1 cellular context compared by ENCODE assay signal in the genomic region with DNA sequence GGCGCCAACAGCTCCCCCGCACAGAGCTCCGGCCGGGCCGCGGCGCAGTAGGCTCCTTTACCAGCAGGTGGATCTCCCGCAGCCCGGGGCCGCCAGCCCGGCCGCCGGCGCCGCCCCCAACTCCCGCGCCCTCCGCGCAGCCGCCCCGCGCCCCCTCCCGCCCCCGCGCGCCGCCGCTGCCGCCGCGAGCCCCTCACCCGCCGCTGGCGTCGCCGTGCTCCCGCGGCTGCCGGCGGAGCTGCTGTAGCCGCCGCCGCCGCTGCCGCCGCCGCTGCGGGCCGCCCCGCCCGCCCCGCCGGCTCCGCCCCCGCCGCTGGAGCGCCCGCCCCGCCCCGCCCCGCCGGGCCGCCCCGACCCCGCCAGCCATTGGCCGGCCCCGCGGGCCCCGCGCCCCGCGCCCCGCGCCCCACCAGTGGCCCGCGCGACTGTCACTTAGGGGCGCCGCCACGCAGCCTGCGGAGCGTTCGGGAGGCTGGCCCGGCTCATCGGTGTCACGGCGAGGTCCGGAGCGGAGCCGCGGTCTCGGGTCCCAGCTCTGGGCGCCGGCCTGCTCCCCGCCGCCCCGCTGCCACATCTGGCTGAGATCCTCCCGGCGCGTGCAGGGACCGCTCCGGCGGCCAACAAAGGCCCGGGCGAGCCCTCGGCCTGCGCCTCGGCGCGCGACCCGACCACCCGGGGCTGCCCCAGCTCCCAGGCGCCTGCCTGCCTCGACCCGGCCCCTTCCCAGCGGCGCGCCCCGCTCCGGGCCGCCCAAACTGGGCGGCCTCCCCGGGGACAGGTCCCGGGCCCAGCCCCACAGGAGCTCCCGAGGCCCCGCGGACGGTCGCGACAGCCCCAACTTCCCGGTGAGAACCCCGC.
TF ChIP-seq lines count a peak whose summit lies in the region.

A gene (minus strand): TSS at position 282 of the 858 bp plus-strand sequence. CDS start 4,800 bp downstream, outside the sequence.

TF ChIP-seq in HepG2, 621 proteins besides CTCF, POLR2A, EP300 and RAD21 (continued from another document and continues in another):
- TF ChIP-seq, protein P1, sequence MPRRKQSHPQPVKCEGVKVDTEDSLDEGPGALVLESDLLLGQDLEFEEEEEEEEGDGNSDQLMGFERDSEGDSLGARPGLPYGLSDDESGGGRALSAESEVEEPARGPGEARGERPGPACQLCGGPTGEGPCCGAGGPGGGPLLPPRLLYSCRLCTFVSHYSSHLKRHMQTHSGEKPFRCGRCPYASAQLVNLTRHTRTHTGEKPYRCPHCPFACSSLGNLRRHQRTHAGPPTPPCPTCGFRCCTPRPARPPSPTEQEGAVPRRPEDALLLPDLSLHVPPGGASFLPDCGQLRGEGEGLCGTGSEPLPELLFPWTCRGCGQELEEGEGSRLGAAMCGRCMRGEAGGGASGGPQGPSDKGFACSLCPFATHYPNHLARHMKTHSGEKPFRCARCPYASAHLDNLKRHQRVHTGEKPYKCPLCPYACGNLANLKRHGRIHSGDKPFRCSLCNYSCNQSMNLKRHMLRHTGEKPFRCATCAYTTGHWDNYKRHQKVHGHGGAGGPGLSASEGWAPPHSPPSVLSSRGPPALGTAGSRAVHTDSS (CRISPR knock-in tag; conservative IDR thresholded peaks at IDR 0.05): no peak
- no peak for TF ChIP-seq HHEX (CRISPR knock-in tag; IDR thresholded peaks at IDR 0.05)
- peak; percentile 98 for TF ChIP-seq RBFOX2 (IDR thresholded peaks at IDR 0.05; ENCODE audit: low read depth, low read length)
- no peak for TF ChIP-seq MXD4 (CRISPR knock-in tag; IDR thresholded peaks at IDR 0.05)
- TF ChIP-seq, protein P2, sequence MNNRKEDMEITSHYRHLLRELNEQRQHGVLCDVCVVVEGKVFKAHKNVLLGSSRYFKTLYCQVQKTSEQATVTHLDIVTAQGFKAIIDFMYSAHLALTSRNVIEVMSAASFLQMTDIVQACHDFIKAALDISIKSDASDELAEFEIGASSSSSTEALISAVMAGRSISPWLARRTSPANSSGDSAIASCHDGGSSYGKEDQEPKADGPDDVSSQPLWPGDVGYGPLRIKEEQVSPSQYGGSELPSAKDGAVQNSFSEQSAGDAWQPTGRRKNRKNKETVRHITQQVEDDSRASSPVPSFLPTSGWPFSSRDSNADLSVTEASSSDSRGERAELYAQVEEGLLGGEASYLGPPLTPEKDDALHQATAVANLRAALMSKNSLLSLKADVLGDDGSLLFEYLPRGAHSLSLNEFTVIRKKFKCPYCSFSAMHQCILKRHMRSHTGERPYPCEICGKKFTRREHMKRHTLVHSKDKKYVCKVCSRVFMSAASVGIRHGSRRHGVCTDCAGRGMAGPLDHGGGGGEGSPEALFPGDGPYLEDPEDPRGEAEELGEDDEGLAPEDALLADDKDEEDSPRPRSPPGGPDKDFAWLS (CRISPR knock-in tag; IDR thresholded peaks at IDR 0.05; ENCODE audit: borderline replicate concordance): 0 out of 2 replicates have a peak, but pooled peaks have one; percentile 41
- peak; percentile 64; the same call in 1 of the 2 replicates for TF ChIP-seq TMF1 (CRISPR knock-in tag; IDR thresholded peaks at IDR 0.05; ENCODE audit: low read depth)
- TF ChIP-seq MEF2D (CRISPR knock-in tag; IDR thresholded peaks at IDR 0.05): no peak
- TF ChIP-seq SALL1 (CRISPR knock-in tag; IDR thresholded peaks at IDR 0.05): peak; percentile 72; the same call in 1 of the 2 replicates
- no peak for TF ChIP-seq RCOR2 (CRISPR knock-in tag; IDR thresholded peaks at IDR 0.05)
- TF ChIP-seq ZNF292 (CRISPR knock-in tag; IDR thresholded peaks at IDR 0.05; ENCODE audit: borderline replicate concordance, low read depth): no peak
- TF ChIP-seq, protein P3, sequence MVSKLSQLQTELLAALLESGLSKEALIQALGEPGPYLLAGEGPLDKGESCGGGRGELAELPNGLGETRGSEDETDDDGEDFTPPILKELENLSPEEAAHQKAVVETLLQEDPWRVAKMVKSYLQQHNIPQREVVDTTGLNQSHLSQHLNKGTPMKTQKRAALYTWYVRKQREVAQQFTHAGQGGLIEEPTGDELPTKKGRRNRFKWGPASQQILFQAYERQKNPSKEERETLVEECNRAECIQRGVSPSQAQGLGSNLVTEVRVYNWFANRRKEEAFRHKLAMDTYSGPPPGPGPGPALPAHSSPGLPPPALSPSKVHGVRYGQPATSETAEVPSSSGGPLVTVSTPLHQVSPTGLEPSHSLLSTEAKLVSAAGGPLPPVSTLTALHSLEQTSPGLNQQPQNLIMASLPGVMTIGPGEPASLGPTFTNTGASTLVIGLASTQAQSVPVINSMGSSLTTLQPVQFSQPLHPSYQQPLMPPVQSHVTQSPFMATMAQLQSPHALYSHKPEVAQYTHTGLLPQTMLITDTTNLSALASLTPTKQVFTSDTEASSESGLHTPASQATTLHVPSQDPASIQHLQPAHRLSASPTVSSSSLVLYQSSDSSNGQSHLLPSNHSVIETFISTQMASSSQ (IDR thresholded peaks at IDR 0.05; ENCODE audit: low read depth): no peak
- TF ChIP-seq, protein P3 (CRISPR knock-in tag; IDR thresholded peaks at IDR 0.05; ENCODE audit: borderline replicate concordance): peak; percentile 40; the same call in 1 of the 2 replicates
- TF ChIP-seq, protein P4, sequence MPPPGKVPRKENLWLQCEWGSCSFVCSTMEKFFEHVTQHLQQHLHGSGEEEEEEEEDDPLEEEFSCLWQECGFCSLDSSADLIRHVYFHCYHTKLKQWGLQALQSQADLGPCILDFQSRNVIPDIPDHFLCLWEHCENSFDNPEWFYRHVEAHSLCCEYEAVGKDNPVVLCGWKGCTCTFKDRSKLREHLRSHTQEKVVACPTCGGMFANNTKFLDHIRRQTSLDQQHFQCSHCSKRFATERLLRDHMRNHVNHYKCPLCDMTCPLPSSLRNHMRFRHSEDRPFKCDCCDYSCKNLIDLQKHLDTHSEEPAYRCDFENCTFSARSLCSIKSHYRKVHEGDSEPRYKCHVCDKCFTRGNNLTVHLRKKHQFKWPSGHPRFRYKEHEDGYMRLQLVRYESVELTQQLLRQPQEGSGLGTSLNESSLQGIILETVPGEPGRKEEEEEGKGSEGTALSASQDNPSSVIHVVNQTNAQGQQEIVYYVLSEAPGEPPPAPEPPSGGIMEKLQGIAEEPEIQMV (CRISPR knock-in tag; IDR thresholded peaks at IDR 0.05; ENCODE audit: low read depth): peak; percentile 71; the same call in 1 of the 2 replicates
- TF ChIP-seq ZNF563 (CRISPR knock-in tag; IDR thresholded peaks at IDR 0.05): peak; percentile 97
- TF ChIP-seq, protein P5, sequence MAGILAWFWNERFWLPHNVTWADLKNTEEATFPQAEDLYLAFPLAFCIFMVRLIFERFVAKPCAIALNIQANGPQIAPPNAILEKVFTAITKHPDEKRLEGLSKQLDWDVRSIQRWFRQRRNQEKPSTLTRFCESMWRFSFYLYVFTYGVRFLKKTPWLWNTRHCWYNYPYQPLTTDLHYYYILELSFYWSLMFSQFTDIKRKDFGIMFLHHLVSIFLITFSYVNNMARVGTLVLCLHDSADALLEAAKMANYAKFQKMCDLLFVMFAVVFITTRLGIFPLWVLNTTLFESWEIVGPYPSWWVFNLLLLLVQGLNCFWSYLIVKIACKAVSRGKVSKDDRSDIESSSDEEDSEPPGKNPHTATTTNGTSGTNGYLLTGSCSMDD (CRISPR knock-in tag; IDR thresholded peaks at IDR 0.05): no peak
- TF ChIP-seq, protein P6, sequence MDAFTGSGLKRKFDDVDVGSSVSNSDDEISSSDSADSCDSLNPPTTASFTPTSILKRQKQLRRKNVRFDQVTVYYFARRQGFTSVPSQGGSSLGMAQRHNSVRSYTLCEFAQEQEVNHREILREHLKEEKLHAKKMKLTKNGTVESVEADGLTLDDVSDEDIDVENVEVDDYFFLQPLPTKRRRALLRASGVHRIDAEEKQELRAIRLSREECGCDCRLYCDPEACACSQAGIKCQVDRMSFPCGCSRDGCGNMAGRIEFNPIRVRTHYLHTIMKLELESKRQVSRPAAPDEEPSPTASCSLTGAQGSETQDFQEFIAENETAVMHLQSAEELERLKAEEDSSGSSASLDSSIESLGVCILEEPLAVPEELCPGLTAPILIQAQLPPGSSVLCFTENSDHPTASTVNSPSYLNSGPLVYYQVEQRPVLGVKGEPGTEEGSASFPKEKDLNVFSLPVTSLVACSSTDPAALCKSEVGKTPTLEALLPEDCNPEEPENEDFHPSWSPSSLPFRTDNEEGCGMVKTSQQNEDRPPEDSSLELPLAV (CRISPR knock-in tag; conservative IDR thresholded peaks at IDR 0.05; ENCODE audit: low read depth): no peak
- TF ChIP-seq, protein P7, sequence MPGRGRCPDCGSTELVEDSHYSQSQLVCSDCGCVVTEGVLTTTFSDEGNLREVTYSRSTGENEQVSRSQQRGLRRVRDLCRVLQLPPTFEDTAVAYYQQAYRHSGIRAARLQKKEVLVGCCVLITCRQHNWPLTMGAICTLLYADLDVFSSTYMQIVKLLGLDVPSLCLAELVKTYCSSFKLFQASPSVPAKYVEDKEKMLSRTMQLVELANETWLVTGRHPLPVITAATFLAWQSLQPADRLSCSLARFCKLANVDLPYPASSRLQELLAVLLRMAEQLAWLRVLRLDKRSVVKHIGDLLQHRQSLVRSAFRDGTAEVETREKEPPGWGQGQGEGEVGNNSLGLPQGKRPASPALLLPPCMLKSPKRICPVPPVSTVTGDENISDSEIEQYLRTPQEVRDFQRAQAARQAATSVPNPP (CRISPR knock-in tag; IDR thresholded peaks at IDR 0.05): no peak
- TF ChIP-seq, protein P8, sequence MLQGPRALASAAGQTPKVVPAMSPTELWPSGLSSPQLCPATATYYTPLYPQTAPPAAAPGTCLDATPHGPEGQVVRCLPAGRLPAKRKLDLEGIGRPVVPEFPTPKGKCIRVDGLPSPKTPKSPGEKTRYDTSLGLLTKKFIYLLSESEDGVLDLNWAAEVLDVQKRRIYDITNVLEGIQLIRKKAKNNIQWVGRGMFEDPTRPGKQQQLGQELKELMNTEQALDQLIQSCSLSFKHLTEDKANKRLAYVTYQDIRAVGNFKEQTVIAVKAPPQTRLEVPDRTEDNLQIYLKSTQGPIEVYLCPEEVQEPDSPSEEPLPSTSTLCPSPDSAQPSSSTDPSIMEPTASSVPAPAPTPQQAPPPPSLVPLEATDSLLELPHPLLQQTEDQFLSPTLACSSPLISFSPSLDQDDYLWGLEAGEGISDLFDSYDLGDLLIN (CRISPR knock-in tag; IDR thresholded peaks at IDR 0.05; ENCODE audit: borderline replicate concordance): peak; percentile 60; the same call in 1 of the 2 replicates
- TF ChIP-seq MYC (CRISPR knock-in tag; IDR thresholded peaks at IDR 0.05; ENCODE audit: borderline replicate concordance): peak; percentile 83
- TF ChIP-seq, protein P9, sequence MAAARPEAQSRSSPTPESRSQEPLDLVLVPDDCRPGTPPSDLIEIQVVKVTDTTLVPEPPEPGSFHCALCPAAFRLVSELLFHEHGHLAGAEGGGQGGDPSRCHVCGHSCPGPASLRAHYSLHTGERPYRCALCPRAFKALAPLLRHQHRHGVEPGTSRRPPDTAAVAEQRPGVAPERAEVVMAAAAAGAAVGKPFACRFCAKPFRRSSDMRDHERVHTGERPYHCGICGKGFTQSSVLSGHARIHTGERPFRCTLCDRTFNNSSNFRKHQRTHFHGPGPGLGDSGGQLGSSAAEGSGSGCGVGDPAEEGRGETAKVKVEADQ (CRISPR knock-in tag; IDR thresholded peaks at IDR 0.05; ENCODE audit: borderline replicate concordance): no peak; the same call in none of the 2 replicates
- no peak for TF ChIP-seq SUZ12 (IDR thresholded peaks at IDR 0.05; ENCODE audit: low read depth, low read length)
- TF ChIP-seq REPIN1 (CRISPR knock-in tag; IDR thresholded peaks at IDR 0.05; ENCODE audit: borderline replicate concordance, low read depth): peak; percentile 55; the same call in 1 of the 2 replicates
- no peak for TF ChIP-seq RAD51 (IDR thresholded peaks at IDR 0.05; ENCODE audit: borderline replicate concordance)
- TF ChIP-seq MED8 (CRISPR knock-in tag; IDR thresholded peaks at IDR 0.05; ENCODE audit: insufficient replicate concordance): peak; percentile 62
- peak; percentile 99 for TF ChIP-seq AGO2 (optimal IDR thresholded peaks at IDR 0.05; ENCODE audit: low read depth, low read length)
- TF ChIP-seq KLF12 (CRISPR knock-in tag; IDR thresholded peaks at IDR 0.05; ENCODE audit: borderline replicate concordance): peak; percentile 42; the same call in 1 of the 2 replicates
- TF ChIP-seq KDM1A (CRISPR knock-in tag; IDR thresholded peaks at IDR 0.05): no peak
- TF ChIP-seq ZNF644 (CRISPR knock-in tag; IDR thresholded peaks at IDR 0.05; ENCODE audit: low read depth): no peak
- TF ChIP-seq ZNF496 (CRISPR knock-in tag; IDR thresholded peaks at IDR 0.05; ENCODE audit: insufficient replicate concordance): no peak
- no peak; the same call in 1 of the 2 replicates for TF ChIP-seq HOXA9 (CRISPR knock-in tag; IDR thresholded peaks at IDR 0.05; ENCODE audit: borderline replicate concordance)
- TF ChIP-seq, protein P10, sequence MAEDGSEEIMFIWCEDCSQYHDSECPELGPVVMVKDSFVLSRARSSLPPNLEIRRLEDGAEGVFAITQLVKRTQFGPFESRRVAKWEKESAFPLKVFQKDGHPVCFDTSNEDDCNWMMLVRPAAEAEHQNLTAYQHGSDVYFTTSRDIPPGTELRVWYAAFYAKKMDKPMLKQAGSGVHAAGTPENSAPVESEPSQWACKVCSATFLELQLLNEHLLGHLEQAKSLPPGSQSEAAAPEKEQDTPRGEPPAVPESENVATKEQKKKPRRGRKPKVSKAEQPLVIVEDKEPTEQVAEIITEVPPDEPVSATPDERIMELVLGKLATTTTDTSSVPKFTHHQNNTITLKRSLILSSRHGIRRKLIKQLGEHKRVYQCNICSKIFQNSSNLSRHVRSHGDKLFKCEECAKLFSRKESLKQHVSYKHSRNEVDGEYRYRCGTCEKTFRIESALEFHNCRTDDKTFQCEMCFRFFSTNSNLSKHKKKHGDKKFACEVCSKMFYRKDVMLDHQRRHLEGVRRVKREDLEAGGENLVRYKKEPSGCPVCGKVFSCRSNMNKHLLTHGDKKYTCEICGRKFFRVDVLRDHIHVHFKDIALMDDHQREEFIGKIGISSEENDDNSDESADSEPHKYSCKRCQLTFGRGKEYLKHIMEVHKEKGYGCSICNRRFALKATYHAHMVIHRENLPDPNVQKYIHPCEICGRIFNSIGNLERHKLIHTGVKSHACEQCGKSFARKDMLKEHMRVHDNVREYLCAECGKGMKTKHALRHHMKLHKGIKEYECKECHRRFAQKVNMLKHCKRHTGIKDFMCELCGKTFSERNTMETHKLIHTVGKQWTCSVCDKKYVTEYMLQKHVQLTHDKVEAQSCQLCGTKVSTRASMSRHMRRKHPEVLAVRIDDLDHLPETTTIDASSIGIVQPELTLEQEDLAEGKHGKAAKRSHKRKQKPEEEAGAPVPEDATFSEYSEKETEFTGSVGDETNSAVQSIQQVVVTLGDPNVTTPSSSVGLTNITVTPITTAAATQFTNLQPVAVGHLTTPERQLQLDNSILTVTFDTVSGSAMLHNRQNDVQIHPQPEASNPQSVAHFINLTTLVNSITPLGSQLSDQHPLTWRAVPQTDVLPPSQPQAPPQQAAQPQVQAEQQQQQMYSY (CRISPR knock-in tag; IDR thresholded peaks at IDR 0.05): peak; percentile 81
- TF ChIP-seq SPEN (CRISPR knock-in tag; IDR thresholded peaks at IDR 0.05; ENCODE audit: low read depth): peak; percentile 51; the same call in 1 of the 2 replicates
- no peak for TF ChIP-seq ZNF317 (CRISPR knock-in tag; IDR thresholded peaks at IDR 0.05)
- TF ChIP-seq YEATS2 (CRISPR knock-in tag; IDR thresholded peaks at IDR 0.05; ENCODE audit: borderline replicate concordance): no peak
- no peak for TF ChIP-seq ZFP82 (CRISPR knock-in tag; IDR thresholded peaks at IDR 0.05; ENCODE audit: borderline replicate concordance)
